22 cellular contexts compared by ENCODE assay signal in the genomic region with DNA sequence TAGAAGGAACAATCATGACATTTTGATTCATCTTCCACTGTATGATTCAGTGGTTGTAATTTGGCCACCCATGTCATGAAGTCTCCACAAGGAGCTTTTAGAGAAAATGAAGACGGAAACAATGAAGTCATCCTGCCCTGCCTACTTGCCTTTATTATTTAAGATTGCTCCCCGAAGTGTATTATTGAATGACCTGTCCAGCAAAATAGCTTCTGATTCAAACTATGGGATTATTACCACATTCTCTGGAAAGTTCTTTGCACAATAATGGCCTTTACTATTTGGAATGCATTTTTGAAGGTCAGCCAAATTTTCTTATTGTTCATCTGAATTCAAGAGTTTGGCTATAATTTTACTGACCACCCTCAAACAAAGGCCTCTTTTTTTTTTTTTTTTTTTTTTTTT.
A peak's percentile ranks its signal among the peaks of the same experiment; 100 is the strongest.
DNase-seq lines count a peak whose midpoint lies in the region; ATAC-seq, FAIRE-seq and TF ChIP-seq lines count a peak whose summit lies in the region.
"Had no signal": no experiment of that assay in that cellular context is flagged by ENCODE, and none has a peak within 500 bp of the region (broad histone marks: within the 10 kb centered on the region; RNA-seq: fewer than 3 reads in every experiment).

No MANE protein-coding gene starts in this region.

- no peak for TF ChIP-seq CTCF in MCF 10A (IDR thresholded peaks at IDR 0.05; ENCODE audit: unreplicated experiment)
- no peak for TF ChIP-seq CTCF in breast epithelium (IDR thresholded peaks at IDR 0.05)
- TF ChIP-seq CTCF in RWPE2 (IDR thresholded peaks at IDR 0.05; ENCODE audit: poor library complexity, severe bottlenecking) = no peak
- no peak for TF ChIP-seq CTCF in endothelial cell of umbilical vein (IDR thresholded peaks at IDR 0.05; ENCODE audit: extremely low read depth in 1 of 2, insufficient read depth in 1 of 2, low read depth in 1 of 2, low read length in 2 of 2)

- H3K4me2 ChIP-seq in endothelial cell of umbilical vein (ENCODE audit: insufficient read depth, low read length) = no peak overlapping the region

- no peak for FAIRE-seq in endothelial cell of umbilical vein (lab: Jason Lieb, UNC)
- FAIRE-seq: colon, G401.6 had no signal

- H3K4me1 ChIP-seq in breast epithelium (peaks cover 0 to 10% of the 10 kb centered on the region in 2 donors), RWPE2 (ENCODE audit: insufficient read depth, poor library complexity, severe bottlenecking) (peaks cover 5% of the 10 kb centered on the region), endothelial cell of umbilical vein (ENCODE audit: control insufficient read depth, extremely low read depth, insufficient read depth, low read length) (no peaks in the 10 kb centered on the region)

- H3K27me3 ChIP-seq in breast epithelium = no peaks in the 10 kb centered on the region
- H3K27me3 ChIP-seq in RWPE2 (ENCODE audit: insufficient read depth, poor library complexity, severe bottlenecking) = no peaks in the 10 kb centered on the region
- peaks cover 0 to 4% of the 10 kb centered on the region in 2 experiments for H3K27me3 ChIP-seq in endothelial cell of umbilical vein (ENCODE audit: control insufficient read depth in 2 of 2, insufficient read depth in 2 of 2, low read length in 2 of 2)
- H3K27me3 ChIP-seq: esophagus squamous epithelium, upper lobe of left lung had no signal

- no peaks in the 10 kb centered on the region for H3K9me1 ChIP-seq in endothelial cell of umbilical vein (replicated peaks; ENCODE audit: control insufficient read depth, extremely low read depth, insufficient read depth, low read length)

- H3K4me3 ChIP-seq in breast epithelium (no peak overlapping the region), RWPE2 (ENCODE audit: severe bottlenecking) (no peak overlapping the region), endothelial cell of umbilical vein (replicated peaks in 1 of 3; ENCODE audit: insufficient read depth in 1 of 3, low read depth in 1 of 3, low read length in 3 of 3) (no peak overlapping the region)
- H3K4me3 ChIP-seq: esophagus squamous epithelium, upper lobe of left lung had no signal

- no peak overlapping the region for H2AFZ ChIP-seq in endothelial cell of umbilical vein (ENCODE audit: low read depth, low read length)

- DNase-seq in MCF 10A (ENCODE audit: unreplicated experiment) (peak; percentile 31), breast epithelium (ENCODE audit: low spot score in 2 of 2) (no peak), RWPE2 (ENCODE audit: low spot score) (no peak), endothelial cell of umbilical vein (ENCODE audit: low read depth, low spot score) (peak; percentile 37), stromal cell of bone marrow (ENCODE audit: low read depth) (peak; percentile 94), NCI-H2196 (lab: John Stamatoyannopoulos, UW; ENCODE audit: unreplicated experiment) (no peak), cortex of kidney (lab: John Stamatoyannopoulos, UW) (no peak)
- DNase-seq: 8988T; activated CD4-positive, alpha-beta T cell treated with anti-CD3 and anti-CD28 coated beads for 36 hours; activated naive CD8-positive, alpha-beta T cell treated with anti-CD3 and anti-CD28 coated beads for 36 hours; activated T-cell treated with anti-CD3 and anti-CD28 coated beads, Interleukin-2, amount 50 U/mL, for 1 hour; CD8-positive, alpha-beta T cell; esophagus squamous epithelium; NCI-H1436; NCI-H345; upper lobe of left lung had no signal

- no peaks in the 10 kb centered on the region for H4K20me1 ChIP-seq in endothelial cell of umbilical vein (replicated peaks; ENCODE audit: control insufficient read depth, extremely low read depth, insufficient read depth, low read length)

- ATAC-seq in RWPE2 (ENCODE audit: low read depth) (peak; percentile 49; the same call in 1 of the 3 replicates), HG03565 (IDR thresholded peaks at IDR 0.05; ENCODE audit: unreplicated experiment) (no peak)
- ATAC-seq: activated CD4-positive, alpha-beta T cell treated with anti-CD3 and anti-CD28 coated beads for 36 hours; CD8-positive, alpha-beta T cell; stimulated activated memory B cell treated with anti-CD40 and anti-IgM and Interleukin-4, amounts not matched to agents 10 μg/mL and 1 μg/mL and 100 μg/mL, for 72 hours had no signal

- H3K27ac Mint-ChIP-seq in MCF 10A (ENCODE audit: low read depth, unreplicated experiment) = no peak overlapping the region
- H3K27ac Mint-ChIP-seq: activated CD4-positive, alpha-beta T cell treated with anti-CD3 and anti-CD28 coated beads for 36 hours; activated naive CD8-positive, alpha-beta T cell treated with anti-CD3 and anti-CD28 coated beads for 36 hours; CD8-positive, alpha-beta T cell; IgD-negative memory B cell; memory B cell; stimulated activated memory B cell treated with anti-CD40 and anti-IgM and Interleukin-4, amounts not matched to agents 10 μg/mL and 1 μg/mL and 100 μg/mL, for 72 hours had no signal

- H3K9me3 ChIP-seq in breast epithelium = no peaks in the 10 kb centered on the region
- H3K9me3 ChIP-seq in RWPE2 (ENCODE audit: severe bottlenecking) = no peaks in the 10 kb centered on the region
- no peaks in the 10 kb centered on the region for H3K9me3 ChIP-seq in endothelial cell of umbilical vein (replicated peaks; ENCODE audit: control insufficient read depth, insufficient read depth, low read length)
- H3K9me3 ChIP-seq: esophagus squamous epithelium, upper lobe of left lung had no signal

- H3K79me2 ChIP-seq in endothelial cell of umbilical vein (ENCODE audit: control insufficient read depth, insufficient read depth, low read length) = no peaks in the 10 kb centered on the region

- POLR2A ChIA-PET in MCF 10A (lab: Yijun Ruan, JAX) = interaction anchor here (0.6 kb wide), 1 partner anchor 665 kb away, joined by 3 read pairs; no protein-coding TSS in a partner anchor
- POLR2A ChIA-PET in endothelial cell of umbilical vein (lab: Charles Lee) = no interaction called here

- CTCF ChIA-PET in MCF 10A (lab: Yijun Ruan, JAX) (interaction anchor here (1.0 kb wide), 2 partner anchors 16 to 17 kb away, joined by 3 to 4 read pairs; no protein-coding TSS in a partner anchor), endothelial cell of umbilical vein (lab: Charles Lee) (interaction anchor here (0.7 to 0.8 kb wide), 2 partner anchors 908 to 1830 kb away, joined by 3 to 4 read pairs; no protein-coding TSS in a partner anchor)

- no peaks in the 10 kb centered on the region for H3K27me3 Mint-ChIP-seq in MCF 10A (ENCODE audit: insufficient read depth, unreplicated experiment)
- H3K27me3 Mint-ChIP-seq: activated CD4-positive, alpha-beta T cell treated with anti-CD3 and anti-CD28 coated beads for 36 hours had no signal

- TF ChIP-seq POLR2A in breast epithelium (IDR thresholded peaks at IDR 0.05) = no peak
- TF ChIP-seq POLR2A in endothelial cell of umbilical vein (IDR thresholded peaks at IDR 0.05; ENCODE audit: low read depth, low read length) = no peak

- no peak overlapping the region for H3K27ac ChIP-seq in breast epithelium
- no peak overlapping the region for H3K27ac ChIP-seq in RWPE2 (ENCODE audit: poor library complexity, severe bottlenecking)
- H3K27ac ChIP-seq in endothelial cell of umbilical vein (ENCODE audit: insufficient read depth, low read depth, low read length) = no peak overlapping the region
- H3K27ac ChIP-seq: esophagus squamous epithelium, upper lobe of left lung had no signal

- H3K9ac ChIP-seq in endothelial cell of umbilical vein (replicated peaks; ENCODE audit: extremely low read depth, insufficient read depth, low read length) = no peak overlapping the region

- H3K9me3 Mint-ChIP-seq in MCF 10A (ENCODE audit: unreplicated experiment) = no peaks in the 10 kb centered on the region
- H3K9me3 Mint-ChIP-seq: activated naive CD8-positive, alpha-beta T cell treated with anti-CD3 and anti-CD28 coated beads for 36 hours; CD8-positive, alpha-beta T cell had no signal

- H3K36me3 Mint-ChIP-seq in MCF 10A (ENCODE audit: insufficient read depth, unreplicated experiment) = no peaks in the 10 kb centered on the region
- H3K36me3 Mint-ChIP-seq: activated naive CD8-positive, alpha-beta T cell treated with anti-CD3 and anti-CD28 coated beads for 36 hours; CD8-positive, alpha-beta T cell; IgD-negative memory B cell; memory B cell had no signal

- H3K4me1 Mint-ChIP-seq in MCF 10A (ENCODE audit: insufficient read depth, unreplicated experiment) = peaks cover 17% of the 10 kb centered on the region
- H3K4me1 Mint-ChIP-seq: stimulated activated memory B cell treated with anti-CD40 and anti-IgM and Interleukin-4, amounts not matched to agents 10 μg/mL and 1 μg/mL and 100 μg/mL, for 72 hours had no signal

- H3K4me3 Mint-ChIP-seq in MCF 10A (ENCODE audit: unreplicated experiment) = no peak overlapping the region
- H3K4me3 Mint-ChIP-seq: activated CD4-positive, alpha-beta T cell treated with anti-CD3 and anti-CD28 coated beads for 36 hours; activated naive CD8-positive, alpha-beta T cell treated with anti-CD3 and anti-CD28 coated beads for 36 hours; CD8-positive, alpha-beta T cell; IgD-negative memory B cell; memory B cell; stimulated activated memory B cell treated with anti-CD40 and anti-IgM and Interleukin-4, amounts not matched to agents 10 μg/mL and 1 μg/mL and 100 μg/mL, for 72 hours had no signal

- intact Hi-C loops in MCF 10A (cut with micrococcal nuclease) (no loop called here), breast epithelium (cut with DNase I; ENCODE audit: low total_unique reads) (no loop called here), endothelial cell of umbilical vein (cut with micrococcal nuclease) (no loop called here)

- BruUV-seq in MCF 10A (replicated peaks; lab: Mats Ljungman, UMichigan) (no TSS peak), endothelial cell of umbilical vein (replicated peaks; lab: Mats Ljungman, UMichigan) (no TSS peak)

- H3K36me3 ChIP-seq in breast epithelium (no peaks in the 10 kb centered on the region), RWPE2 (ENCODE audit: low read depth) (no peaks in the 10 kb centered on the region), endothelial cell of umbilical vein (ENCODE audit: control insufficient read depth in 2 of 2, extremely low read depth in 1 of 2, insufficient read depth in 2 of 2, low read length in 2 of 2) (no peaks in the 10 kb centered on the region)
- H3K36me3 ChIP-seq: esophagus squamous epithelium, upper lobe of left lung had no signal

- dilution Hi-C loops in endothelial cell of umbilical vein (cut with MboI; ENCODE audit: extremely low pct_ligation_motif_present, low sequenced_read_pairs) = no loop called here

TF ChIP-seq in endothelial cell of umbilical vein, 7 proteins besides CTCF, POLR2A, EP300 and RAD21 (continues in another document):
- no peak for TF ChIP-seq MAX (IDR thresholded peaks at IDR 0.05; ENCODE audit: insufficient read depth, insufficient read length)
- no peak for TF ChIP-seq JUN (IDR thresholded peaks at IDR 0.05; ENCODE audit: borderline replicate concordance, insufficient read depth, insufficient read length, low read depth)
- no peak for TF ChIP-seq FOS (IDR thresholded peaks at IDR 0.05; ENCODE audit: borderline replicate concordance, insufficient read depth, low read length)
- TF ChIP-seq MYC (IDR thresholded peaks at IDR 0.05; ENCODE audit: low read depth, low read length) = no peak
- TF ChIP-seq EZH2 (IDR thresholded peaks at IDR 0.05; ENCODE audit: borderline replicate concordance, low read depth, low read length, severe bottlenecking) = no peak

Comparison
In these comparisons a context has a peak if more than half of its experiments do, and no peak if none do; other contexts are left out.
1. DNase-seq: peak in MCF 10A (single experiment), endothelial cell of umbilical vein (single experiment) and stromal cell of bone marrow (single experiment); none in breast epithelium (0 of 2), RWPE2 (single experiment), NCI-H2196 (single experiment) and cortex of kidney (single experiment).